16 cellular contexts compared by ENCODE assay signal in the genomic region with DNA sequence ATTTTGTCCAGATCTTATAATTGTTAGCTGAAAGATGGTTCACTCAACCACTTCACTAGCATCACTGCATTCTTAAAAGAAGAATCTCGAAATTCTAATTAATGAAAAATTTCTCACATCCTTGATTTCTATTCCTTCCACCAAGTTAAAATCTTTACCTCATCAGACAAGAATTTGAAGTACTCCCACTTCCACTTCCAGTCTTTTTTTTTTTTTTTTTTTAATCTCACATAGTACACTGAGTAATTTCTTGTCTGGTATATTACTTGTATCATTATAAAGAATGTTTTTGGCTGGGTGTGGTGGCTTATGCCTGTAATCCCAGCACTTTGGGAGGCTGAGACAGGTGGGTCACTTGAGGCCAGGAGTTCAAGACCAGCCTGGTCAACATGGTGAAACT.
A peak's percentile ranks its signal among the peaks of the same experiment; 100 is the strongest.
DNase-seq lines count a peak whose midpoint lies in the region; ATAC-seq and TF ChIP-seq lines count a peak whose summit lies in the region.
"Had no signal": no experiment of that assay in that cellular context is flagged by ENCODE, and none has a peak within 500 bp of the region (broad histone marks: within the 10 kb centered on the region; RNA-seq: fewer than 3 reads in every experiment).

No MANE protein-coding gene starts in this region.

- H3K9me3 Mint-ChIP-seq in activated T-helper 17 cell treated with anti-CD3 and anti-CD28 coated beads, Interleukin-2, amount 50 U/mL, for 72 hours = no peaks in the 10 kb centered on the region
- H3K9me3 Mint-ChIP-seq in memory B cell = no peaks in the 10 kb centered on the region
- H3K9me3 Mint-ChIP-seq: activated T-helper 1 cell treated with anti-CD3 and anti-CD28 coated beads, Interleukin-12 subunit alpha, Interleukin-12 subunit beta, Interleukin-2, Interleukin-4 antibody, amounts not matched to agents 30 ng/mL and 10 ng/mL and 1 ng/mL, durations not matched to agents 14 hours and 24 hours and 36 hours had no signal

- H3K27me3 ChIP-seq in gastrocnemius medialis = no peaks in the 10 kb centered on the region
- H3K27me3 ChIP-seq: SJSA1, tibial artery had no signal

- no peak for DNase-seq in left ventricle myocardium superior
- DNase-seq in Right ventricle myocardium inferior (ENCODE audit: missing footprints) = no peak
- no peak for DNase-seq in memory B cell (ENCODE audit: low spot score in 2 of 2)
- DNase-seq in activated CD8-positive, alpha-beta memory T cell treated with anti-CD3 and anti-CD28 coated beads, Interleukin-2, amount 50 U/mL, for 4 hours = no peak
- DNase-seq in gastrocnemius medialis = no peak
- DNase-seq: ACHN, cerebellar nuclear complex, NCI-H1694 treated with DMSO at 0.1 percent for 48 hours, NCI-H446 treated with DMSO at 0.1 percent for 48 hours, tibial artery had no signal

- H3K27me3 Mint-ChIP-seq in activated T-helper 17 cell treated with anti-CD3 and anti-CD28 coated beads, Interleukin-2, amount 50 U/mL, for 72 hours = no peaks in the 10 kb centered on the region
- no peaks in the 10 kb centered on the region for H3K27me3 Mint-ChIP-seq in memory B cell

- TF ChIP-seq CTCF in gastrocnemius medialis (IDR thresholded peaks at IDR 0.05 in 4 of 5, conservative IDR thresholded peaks at IDR 0.05 in 1 of 5) = no peak

- no peaks in the 10 kb centered on the region for H3K4me1 ChIP-seq in gastrocnemius medialis
- H3K4me1 ChIP-seq: SJSA1 had no signal

- H3K36me3 ChIP-seq in gastrocnemius medialis = no peaks in the 10 kb centered on the region
- H3K36me3 ChIP-seq: SJSA1, tibial artery had no signal

- peak; percentile 20 for ATAC-seq in left ventricle myocardium superior
- ATAC-seq in Right ventricle myocardium inferior = no peak
- no peak for ATAC-seq in activated T-helper 17 cell treated with anti-CD3 and anti-CD28 coated beads, Interleukin-2, amount 50 U/mL, for 72 hours (replicated peaks)
- ATAC-seq in memory B cell (ENCODE audit: low read depth) = no peak
- ATAC-seq in GM21717 (IDR thresholded peaks at IDR 0.05; ENCODE audit: unreplicated experiment) = no peak
- no peak for ATAC-seq in GM21423 (IDR thresholded peaks at IDR 0.05; ENCODE audit: unreplicated experiment)
- no peak for ATAC-seq in gastrocnemius medialis

- no peak overlapping the region for H3K4me3 ChIP-seq in gastrocnemius medialis
- H3K4me3 ChIP-seq: SJSA1, tibial artery had no signal

- in situ Hi-C loops in gastrocnemius medialis (cut with MboI; ENCODE audit: low sequenced_read_pairs in 4 of 4) = no loop called here

- H3K36me3 Mint-ChIP-seq in activated T-helper 17 cell treated with anti-CD3 and anti-CD28 coated beads, Interleukin-2, amount 50 U/mL, for 72 hours (ENCODE audit: low read depth) = no peaks in the 10 kb centered on the region
- H3K36me3 Mint-ChIP-seq in memory B cell = peaks cover 5% of the 10 kb centered on the region

- H3K27ac ChIP-seq in gastrocnemius medialis = no peak overlapping the region
- H3K27ac ChIP-seq: HL-60, SJSA1, tibial artery had no signal

- TF ChIP-seq POLR2A in gastrocnemius medialis (IDR thresholded peaks at IDR 0.05) = no peak

- intact Hi-C loops in left ventricle myocardium superior (cut with micrococcal nuclease) = no loop called here
- intact Hi-C loops in Right ventricle myocardium inferior (cut with DNase I) = no loop called here
- intact Hi-C loops in gastrocnemius medialis (cut with DNase I; ENCODE audit: low total_unique reads) = no loop called here

- H3K4me1 Mint-ChIP-seq in activated T-helper 17 cell treated with anti-CD3 and anti-CD28 coated beads, Interleukin-2, amount 50 U/mL, for 72 hours = peaks cover 44% of the 10 kb centered on the region
- peaks cover 52% of the 10 kb centered on the region for H3K4me1 Mint-ChIP-seq in memory B cell

- H3K4me3 Mint-ChIP-seq in activated T-helper 17 cell treated with anti-CD3 and anti-CD28 coated beads, Interleukin-2, amount 50 U/mL, for 72 hours = no peak overlapping the region
- H3K4me3 Mint-ChIP-seq in memory B cell = no peak overlapping the region
- H3K4me3 Mint-ChIP-seq: activated T-helper 1 cell treated with anti-CD3 and anti-CD28 coated beads, Interleukin-12 subunit alpha, Interleukin-12 subunit beta, Interleukin-2, Interleukin-4 antibody, amounts not matched to agents 30 ng/mL and 10 ng/mL and 1 ng/mL, durations not matched to agents 14 hours and 24 hours and 36 hours had no signal

- H3K27ac Mint-ChIP-seq in activated T-helper 17 cell treated with anti-CD3 and anti-CD28 coated beads, Interleukin-2, amount 50 U/mL, for 72 hours = peak overlapping the region; percentile 36
- H3K27ac Mint-ChIP-seq in memory B cell = peak overlapping the region; percentile 74

- H3K9me3 ChIP-seq in gastrocnemius medialis = no peaks in the 10 kb centered on the region
- H3K9me3 ChIP-seq: SJSA1, tibial artery had no signal
